9 cellular contexts compared by ENCODE assay signal in genomic region chr1:16534829-16535456, GRCh38. TPM values are rescaled to one million over a fixed set of nuclear protein-coding genes. Genes with fewer than 3 reads are reported as not detected.
DNase-seq lines count a peak whose midpoint lies in the region; ATAC-seq and TF ChIP-seq lines count a peak whose summit lies in the region.
"Not testable (repeated sequence)": the region's sequence is repeated elsewhere in the genome, so short reads cannot be mapped to it uniquely, and the experiment has no call there.
"Had no signal": no experiment of that assay in that cellular context is flagged by ENCODE, and none has a peak within 500 bp of the region (broad histone marks: within the 10 kb centered on the region; RNA-seq: fewer than 3 reads in every experiment).

No MANE protein-coding gene starts in this region.

- H3K27me3 ChIP-seq in heart left ventricle (peaks cover 0 to 49% (median 17%) of the 10 kb centered on the region in 9 donors), smooth muscle cell (ENCODE audit: low read depth) (peaks cover 11% of the 10 kb centered on the region), upper lobe of left lung (peaks cover 0 to 12% (median 5%) of the 10 kb centered on the region in 4 donors)

- H3K9ac ChIP-seq in smooth muscle cell (ENCODE audit: low read depth), result not testable (repeated sequence)

- not testable (repeated sequence) for H3K4me1 ChIP-seq in heart left ventricle; smooth muscle cell (ENCODE audit: low read depth)
- H3K4me1 ChIP-seq in upper lobe of left lung, result peaks cover 3 to 15% (median 7%) of the 10 kb centered on the region in 4 donors

- not testable (repeated sequence) for H3K27ac Mint-ChIP-seq in activated CD8-positive, alpha-beta memory T cell treated with anti-CD3 and anti-CD28 coated beads, Interleukin-2, amount 10 ng/mL, durations not matched to agents 7 days and 5 days
- H3K27ac Mint-ChIP-seq in central memory CD8-positive, alpha-beta T cell (ENCODE audit: low read depth), result peak overlapping the region; percentile 29

- H3K9me3 ChIP-seq in heart left ventricle; smooth muscle cell (replicated peaks; ENCODE audit: low read depth); upper lobe of left lung: not testable (repeated sequence)

- H3K4me3 ChIP-seq in heart left ventricle (peak overlapping the region in 11 of 12 donors; percentile 9 to 38 (median 29)), smooth muscle cell (peak overlapping the region; percentile 51), upper lobe of left lung (peak overlapping the region in 3 of 4 donors; percentile 1 to 30 (median 3))

- TF ChIP-seq EP300 in upper lobe of left lung (IDR thresholded peaks at IDR 0.05), result not testable (repeated sequence)

- not testable (repeated sequence) for H3K4me1 Mint-ChIP-seq in activated CD8-positive, alpha-beta memory T cell treated with anti-CD3 and anti-CD28 coated beads, Interleukin-2, amount 10 ng/mL, durations not matched to agents 7 days and 5 days
- H3K4me1 Mint-ChIP-seq in central memory CD8-positive, alpha-beta T cell, result peaks cover 11% of the 10 kb centered on the region

- H3K36me3 Mint-ChIP-seq in activated CD8-positive, alpha-beta memory T cell treated with anti-CD3 and anti-CD28 coated beads, Interleukin-2, amount 10 ng/mL, durations not matched to agents 7 days and 5 days; central memory CD8-positive, alpha-beta T cell (ENCODE audit: insufficient read depth): not testable (repeated sequence)

- not testable (repeated sequence) for H3K9me3 Mint-ChIP-seq in activated CD8-positive, alpha-beta memory T cell treated with anti-CD3 and anti-CD28 coated beads, Interleukin-2, amount 10 ng/mL, durations not matched to agents 7 days and 5 days (ENCODE audit: low read depth); central memory CD8-positive, alpha-beta T cell

- peak; percentile 45 for ATAC-seq in activated CD8-positive, alpha-beta memory T cell treated with anti-CD3 and anti-CD28 coated beads, Interleukin-2, amount 10 ng/mL, durations not matched to agents 7 days and 5 days
- peak; percentile 56 for ATAC-seq in central memory CD8-positive, alpha-beta T cell (replicated peaks; ENCODE audit: extremely low read depth, poor library complexity, severe bottlenecking)
- ATAC-seq in heart left ventricle, result peak; percentile 55 to 86 (median 73)
- peak; percentile 75 to 80 for ATAC-seq in upper lobe of left lung (ENCODE audit: low FRiP score in 2 of 2)

- not testable (repeated sequence) for TF ChIP-seq POLR2A in heart left ventricle (IDR thresholded peaks at IDR 0.05); upper lobe of left lung (IDR thresholded peaks at IDR 0.05)

- not testable (repeated sequence) for H3K36me3 ChIP-seq in heart left ventricle; smooth muscle cell (ENCODE audit: low read depth); upper lobe of left lung

- 4 to 13% (median 8%) methylated on average over 17 to 32 of the region's 43 CpGs for WGBS in heart left ventricle, 4 donors
- WGBS in smooth muscle cell (ENCODE audit: low lambda C conversion rate), result under 1% methylated on average over 38 of the region's 43 CpGs
- 9 to 25% methylated on average over 4 to 27 of the region's 43 CpGs for WGBS in upper lobe of left lung, 2 donors

- peak overlapping the region in 1 of 12 donors; percentile 24 for H3K27ac ChIP-seq in heart left ventricle
- not testable (repeated sequence) for H3K27ac ChIP-seq in smooth muscle cell (ENCODE audit: low read depth); upper lobe of left lung

- peak overlapping the region; percentile 67 for H3K4me2 ChIP-seq in smooth muscle cell

- H3K79me2 ChIP-seq in smooth muscle cell (ENCODE audit: low read depth), result not testable (repeated sequence)

- not testable (repeated sequence) for H3F3A ChIP-seq in smooth muscle cell (ENCODE audit: low read depth)

- peak; percentile 91 for DNase-seq in ELF-1 (ENCODE audit: low read depth, low spot score)
- peak; percentile 45 for DNase-seq in NCI-H460 (ENCODE audit: extremely low read depth, low read depth)
- DNase-seq in activated CD8-positive, alpha-beta memory T cell treated with anti-CD3 and anti-CD28 coated beads, Interleukin-2, amount 10 ng/mL, durations not matched to agents 7 days and 5 days; central memory CD8-positive, alpha-beta T cell (ENCODE audit: low spot score in 2 of 2); smooth muscle cell (lab: John Stamatoyannopoulos, UW; ENCODE audit: unreplicated experiment): not testable (repeated sequence)
- peak; percentile 41 to 69 (median 55) for DNase-seq in heart left ventricle
- DNase-seq in midbrain (lab: John Stamatoyannopoulos, UW), result peak; percentile 56
- peak in 1 of 2 donors; percentile 86 for DNase-seq in upper lobe of left lung

- CTCF ChIA-PET in activated CD8-positive, alpha-beta memory T cell treated with anti-CD3 and anti-CD28 coated beads, Interleukin-2, amount 10 ng/mL, durations not matched to agents 7 days and 5 days (lab: Charles Lee), result not testable (repeated sequence)

- intact Hi-C loops in heart left ventricle (cut with DNase I), result not testable (repeated sequence)

- not testable (repeated sequence) for H4K20me1 ChIP-seq in smooth muscle cell (ENCODE audit: low read depth)

- peaks cover 68% of the 10 kb centered on the region for H3K27me3 Mint-ChIP-seq in activated CD8-positive, alpha-beta memory T cell treated with anti-CD3 and anti-CD28 coated beads, Interleukin-2, amount 10 ng/mL, durations not matched to agents 7 days and 5 days
- peaks cover 48% of the 10 kb centered on the region for H3K27me3 Mint-ChIP-seq in central memory CD8-positive, alpha-beta T cell

- not testable (repeated sequence) for H3K4me3 Mint-ChIP-seq in activated CD8-positive, alpha-beta memory T cell treated with anti-CD3 and anti-CD28 coated beads, Interleukin-2, amount 10 ng/mL, durations not matched to agents 7 days and 5 days
- H3K4me3 Mint-ChIP-seq in central memory CD8-positive, alpha-beta T cell, result peak overlapping the region; percentile 71

- not testable (repeated sequence) for TF ChIP-seq CTCF in heart left ventricle (IDR thresholded peaks at IDR 0.05); smooth muscle cell (IDR thresholded peaks at IDR 0.05; ENCODE audit: borderline replicate concordance, insufficient read depth, poor library complexity, severe bottlenecking); upper lobe of left lung (IDR thresholded peaks at IDR 0.05)

- peak overlapping the region; percentile 26 for H2AFZ ChIP-seq in smooth muscle cell (ENCODE audit: low read depth)

RNA-seq across cellular contexts. Expression of gene RNU1-1, which starts 20.9 kb away (rescaled TPM):
- total RNA-seq in NCI-H460 (2014; rRNA removed; shearing (Covaris generic)), result under 0.01 TPM in 2 replicates
- polyA plus RNA-seq in NCI-H460 (2014; cell fraction: nucleus; rRNA removed), result not detected in 2 replicates
- 1,000 to 10,000 TPM in 1 of 2 experiments, 100 to 1,000 TPM in 1; 922 to 3,744 TPM for total RNA-seq in activated CD8-positive, alpha-beta memory T cell treated with anti-CD3 and anti-CD28 coated beads, Interleukin-2, amount 10 ng/mL, durations not matched to agents 7 days and 5 days
- 1,000 to 10,000 TPM in 6 of 9 donors, 100 to 1,000 TPM in 1, not detected in 2; 364 to 3,776 (median 2,470) TPM for total RNA-seq in heart left ventricle
- polyA plus RNA-seq in heart left ventricle, result not detected
- total RNA-seq in smooth muscle cell, result under 0.01 TPM in 2 replicates
- 4.2 and 6.4 TPM in 2 replicates for polyA plus RNA-seq in smooth muscle cell
- total RNA-seq in upper lobe of left lung, result over 10,000 TPM in 1 of 6 donors, 1,000 to 10,000 TPM in 2, under 1 TPM in 3; under 0.01 to 14,413 (median 1,360) TPM
- polyA plus RNA-seq: thymus had no signal
